In genomic region chr6:14770040-14770439, GRCh38 we compare ENCODE assay signal across 26 cellular contexts.
"Had no signal": no experiment of that assay in that cellular context is flagged by ENCODE, and none has a peak within 500 bp of the region (broad histone marks: within the 10 kb centered on the region; RNA-seq: fewer than 3 reads in every experiment).

No MANE protein-coding gene starts in this region.

- H3K4me3 Mint-ChIP-seq: activated naive CD8-positive, alpha-beta T cell; activated T-cell treated with anti-CD3 and anti-CD28 coated beads, Interleukin-2, amount 50 U/mL, for 4 hours; memory B cell; nephron progenitor cell; stimulated activated memory B cell treated with anti-CD40 and anti-IgM and Interleukin-4, amounts not matched to agents 10 μg/mL and 1 μg/mL and 100 μg/mL, for 72 hours; WTC11 had no signal

- H3K36me3 ChIP-seq: heart right ventricle, vagina had no signal

- H3K4me3 ChIP-seq: coronary artery, heart right ventricle, smooth muscle cell, testis, vagina had no signal

- H3K4me1 ChIP-seq: testis had no signal

- H3K4me2 ChIP-seq: smooth muscle cell had no signal

- ATAC-seq: activated T-cell treated with anti-CD3 and anti-CD28 coated beads, Interleukin-2, amount 50 U/mL, for 4 hours; left colon; sciatic nerve; stimulated activated memory B cell treated with anti-CD40 and anti-IgM and Interleukin-4, amounts not matched to agents 10 μg/mL and 1 μg/mL and 100 μg/mL, for 72 hours; WTC11 had no signal

- DNase-seq: activated CD4-positive, alpha-beta T cell treated with anti-CD3 and anti-CD28 coated beads, Interleukin-2, amount 50 U/mL, for 48 hours; activated CD8-positive, alpha-beta memory T cell treated with anti-CD3 and anti-CD28 coated beads, Interleukin-2, amount 50 U/mL, for 48 hours; activated naive CD4-positive, alpha-beta T cell; activated T-cell treated with anti-CD3 and anti-CD28 coated beads, Interleukin-2, amount 50 U/mL, for 4 hours; amniotic stem cell; cerebellar nuclear complex; islet precursor cell; left colon; nephron progenitor cell; occipital lobe; posterior cingulate gyrus; stimulated activated CD4-positive, alpha-beta T cell treated with anti-CD3 and anti-CD28 coated beads, Interleukin-15, amount 100 ng/mL, for 24 hours; T-helper 9 cell; testis had no signal

- H3K27ac ChIP-seq: coronary artery, epithelial cell of prostate, heart right ventricle, testis, vagina had no signal

- H3K27me3 Mint-ChIP-seq: activated naive CD8-positive, alpha-beta T cell; memory B cell; stimulated activated memory B cell treated with anti-CD40 and anti-IgM and Interleukin-4, amounts not matched to agents 10 μg/mL and 1 μg/mL and 100 μg/mL, for 72 hours; type B pancreatic cell had no signal

- H3K27ac Mint-ChIP-seq: activated naive CD8-positive, alpha-beta T cell; activated T-helper 2 cell treated with anti-CD3 and anti-CD28 coated beads, Interferon-gamma antibody, Interleukin-2, Interleukin-4, amounts not matched to agents 10 μg/mL and 5 μg/mL and 100 μg/mL, durations not matched to agents 14 hours and 24 hours and 36 hours; memory B cell; stimulated activated memory B cell treated with anti-CD40 and anti-IgM and Interleukin-4, amounts not matched to agents 10 μg/mL and 1 μg/mL and 100 μg/mL, for 72 hours; type B pancreatic cell; WTC11 had no signal

- H3K27me3 ChIP-seq: heart right ventricle, testis, vagina had no signal

- H3K9me3 Mint-ChIP-seq: activated T-cell treated with anti-CD3 and anti-CD28 coated beads, Interleukin-2, amount 50 U/mL, for 4 hours; activated T-helper 2 cell treated with anti-CD3 and anti-CD28 coated beads, Interferon-gamma antibody, Interleukin-2, Interleukin-4, amounts not matched to agents 10 μg/mL and 5 μg/mL and 100 μg/mL, durations not matched to agents 14 hours and 24 hours and 36 hours; memory B cell; stimulated activated memory B cell treated with anti-CD40 and anti-IgM and Interleukin-4, amounts not matched to agents 10 μg/mL and 1 μg/mL and 100 μg/mL, for 72 hours had no signal

- H3K36me3 Mint-ChIP-seq: activated naive CD8-positive, alpha-beta T cell; memory B cell; stimulated activated memory B cell treated with anti-CD40 and anti-IgM and Interleukin-4, amounts not matched to agents 10 μg/mL and 1 μg/mL and 100 μg/mL, for 72 hours; type B pancreatic cell had no signal

- H3K9me3 ChIP-seq: testis, vagina had no signal
